ENCODE assay signal across 18 cellular contexts in the genomic region with DNA sequence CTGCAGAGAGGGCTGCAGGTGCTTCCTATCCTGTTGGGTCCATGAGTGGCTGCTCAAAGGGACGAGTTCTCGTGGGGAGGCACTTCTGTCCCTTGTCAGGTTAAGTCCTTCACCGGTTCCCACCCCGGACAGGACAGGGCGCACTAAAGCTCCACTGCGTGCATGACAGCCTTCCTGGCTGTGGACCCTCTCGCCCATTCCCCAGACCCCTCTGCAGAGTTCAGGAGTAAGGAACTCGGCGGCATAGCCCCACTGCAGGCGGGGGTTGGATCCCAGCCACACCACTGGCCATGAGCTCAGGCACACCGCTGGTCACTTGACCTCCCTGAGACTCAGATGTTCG.
DNase-seq lines count a peak whose midpoint lies in the region; ATAC-seq and TF ChIP-seq lines count a peak whose summit lies in the region.
"Had no signal": no experiment of that assay in that cellular context is flagged by ENCODE, and none has a peak within 500 bp of the region (broad histone marks: within the 10 kb centered on the region; RNA-seq: fewer than 3 reads in every experiment).

No MANE protein-coding gene starts in this region.

- H3K9me3 ChIP-seq in left ventricle myocardium inferior (replicated peaks), result peaks cover 16% of the 10 kb centered on the region
- H3K9me3 ChIP-seq in gastroesophageal sphincter, result peaks cover 0 to 17% (median 0%) of the 10 kb centered on the region in 3 donors
- H3K9me3 ChIP-seq in sigmoid colon, result peaks cover 0 to 10% (median 4%) of the 10 kb centered on the region in 4 donors

- H3K27me3 ChIP-seq in left ventricle myocardium inferior (ENCODE audit: low read depth) (no peaks in the 10 kb centered on the region), gastroesophageal sphincter (no peaks in the 10 kb centered on the region), sigmoid colon (no peaks in the 10 kb centered on the region)
- H3K27me3 ChIP-seq: brain microvascular endothelial cell, foreskin keratinocyte had no signal

- WGBS in gastroesophageal sphincter (ENCODE audit: low coverage in 1 of 2), 2 donors, result no CpG with 5 or more reads among the region's 12 CpGs
- 77 to 87% methylated on average over 12 of the region's 12 CpGs for WGBS in sigmoid colon, 2 donors

- H3K36me3 ChIP-seq in left ventricle myocardium inferior (no peaks in the 10 kb centered on the region), gastroesophageal sphincter (no peaks in the 10 kb centered on the region), sigmoid colon (no peaks in the 10 kb centered on the region)
- H3K36me3 ChIP-seq: brain microvascular endothelial cell had no signal

- H3K4me1 Mint-ChIP-seq in T-helper 2 cell treated with Interferon-gamma antibody and Interleukin-4, amounts not matched to agents 5 μg/mL and 100 μg/mL, for 36 hours (ENCODE audit: low read depth), result peaks cover 18% of the 10 kb centered on the region

- TF ChIP-seq EP300 in gastroesophageal sphincter (IDR thresholded peaks at IDR 0.05) (no peak), sigmoid colon (IDR thresholded peaks at IDR 0.05) (no peak)

- H3K4me3 Mint-ChIP-seq in T-helper 2 cell treated with Interferon-gamma antibody and Interleukin-4, amounts not matched to agents 5 μg/mL and 100 μg/mL, for 36 hours, result no peak overlapping the region
- H3K4me3 Mint-ChIP-seq: activated CD8-positive, alpha-beta memory T cell treated with anti-CD3 and anti-CD28 coated beads, Interleukin-2, amount 10 ng/mL, durations not matched to agents 7 days and 5 days; activated naive CD8-positive, alpha-beta T cell treated with anti-CD3 and anti-CD28 coated beads, Interleukin-2, amount 10 ng/mL, durations not matched to agents 7 days and 5 days; activated T-helper 17 cell treated with anti-CD3 and anti-CD28 coated beads, Interleukin-2, amount 50 U/mL, for 72 hours; nephron had no signal

- ATAC-seq in gastroesophageal sphincter (no peak), HG02588 (IDR thresholded peaks at IDR 0.05; ENCODE audit: unreplicated experiment) (no peak)
- ATAC-seq: activated CD8-positive, alpha-beta memory T cell treated with anti-CD3 and anti-CD28 coated beads, Interleukin-2, amount 10 ng/mL, durations not matched to agents 7 days and 5 days; activated T-helper 17 cell treated with anti-CD3 and anti-CD28 coated beads, Interleukin-2, amount 50 U/mL, for 72 hours; foreskin keratinocyte had no signal

- peaks cover 20% of the 10 kb centered on the region for H3K9me3 Mint-ChIP-seq in T-helper 2 cell treated with Interferon-gamma antibody and Interleukin-4, amounts not matched to agents 5 μg/mL and 100 μg/mL, for 36 hours

- H3K4me1 ChIP-seq in left ventricle myocardium inferior (peaks cover 33% of the 10 kb centered on the region), gastroesophageal sphincter (peaks cover 0 to 49% (median 16%) of the 10 kb centered on the region in 3 donors), sigmoid colon (peaks cover 0 to 34% (median 24%) of the 10 kb centered on the region in 4 donors)
- H3K4me1 ChIP-seq: foreskin keratinocyte had no signal

- no peak for TF ChIP-seq POLR2A in gastroesophageal sphincter (IDR thresholded peaks at IDR 0.05)
- no peak for TF ChIP-seq POLR2A in sigmoid colon (IDR thresholded peaks at IDR 0.05)

- TF ChIP-seq CTCF in left ventricle myocardium inferior (IDR thresholded peaks at IDR 0.05; ENCODE audit: borderline replicate concordance) (no peak), gastroesophageal sphincter (IDR thresholded peaks at IDR 0.05) (no peak), sigmoid colon (IDR thresholded peaks at IDR 0.05) (no peak)

- H3K27ac ChIP-seq in left ventricle myocardium inferior (replicated peaks) (peak overlapping the region; percentile 75), gastroesophageal sphincter (peak overlapping the region in 3 of 4 donors; percentile 0 to 56 (median 45)), sigmoid colon (peak overlapping the region in 3 of 4 donors; percentile 2 to 62 (median 46))
- H3K27ac ChIP-seq: brain microvascular endothelial cell, foreskin keratinocyte had no signal

- no peaks in the 10 kb centered on the region for H3K27me3 Mint-ChIP-seq in T-helper 2 cell treated with Interferon-gamma antibody and Interleukin-4, amounts not matched to agents 5 μg/mL and 100 μg/mL, for 36 hours (ENCODE audit: low read depth)
- H3K27me3 Mint-ChIP-seq: activated CD8-positive, alpha-beta memory T cell treated with anti-CD3 and anti-CD28 coated beads, Interleukin-2, amount 10 ng/mL, durations not matched to agents 7 days and 5 days; activated naive CD8-positive, alpha-beta T cell treated with anti-CD3 and anti-CD28 coated beads, Interleukin-2, amount 10 ng/mL, durations not matched to agents 7 days and 5 days; activated T-helper 17 cell treated with anti-CD3 and anti-CD28 coated beads, Interleukin-2, amount 50 U/mL, for 72 hours had no signal

- intact Hi-C loops in left ventricle myocardium inferior (cut with micrococcal nuclease) (no loop called here), cardiac septum (cut with DNase I) (no loop called here), sigmoid colon (cut with DNase I) (loop anchor here (10.0 kb wide), 1 partner anchor 530 kb away; no protein-coding TSS in a partner anchor)

- H3K36me3 Mint-ChIP-seq in T-helper 2 cell treated with Interferon-gamma antibody and Interleukin-4, amounts not matched to agents 5 μg/mL and 100 μg/mL, for 36 hours (ENCODE audit: low read depth), result peaks cover 15% of the 10 kb centered on the region

- DNase-seq in left ventricle myocardium inferior (no peak), cardiac septum (ENCODE audit: low spot score) (no peak), sigmoid colon (no peak), NCI-H226 (no peak), T1000 (lab: John Stamatoyannopoulos, UW) (no peak)
- DNase-seq in T-helper 2 cell treated with Interferon-gamma antibody and Interleukin-4, amounts not matched to agents 5 μg/mL and 100 μg/mL, for 36 hours (ENCODE audit: low spot score), result no peak
- DNase-seq: activated CD4-positive, alpha-beta T cell treated with anti-CD3 and anti-CD28 coated beads for 4 hours; activated CD8-positive, alpha-beta memory T cell treated with anti-CD3 and anti-CD28 coated beads, Interleukin-2, amount 10 ng/mL, durations not matched to agents 7 days and 5 days; activated naive CD8-positive, alpha-beta T cell treated with anti-CD3 and anti-CD28 coated beads, Interleukin-2, amount 10 ng/mL, durations not matched to agents 7 days and 5 days; brain microvascular endothelial cell; foreskin keratinocyte; NCI-H1436 treated with DMSO at 0.1 percent for 48 hours; SHP77 treated with DMSO at 0.1 percent for 48 hours; stimulated activated naive CD4-positive, alpha-beta T cell treated with Interleukin-2 at 50 U/mL for 16 hours had no signal

- no peak overlapping the region for H3K27ac Mint-ChIP-seq in T-helper 2 cell treated with Interferon-gamma antibody and Interleukin-4, amounts not matched to agents 5 μg/mL and 100 μg/mL, for 36 hours
- H3K27ac Mint-ChIP-seq: activated CD8-positive, alpha-beta memory T cell treated with anti-CD3 and anti-CD28 coated beads, Interleukin-2, amount 10 ng/mL, durations not matched to agents 7 days and 5 days; activated naive CD8-positive, alpha-beta T cell treated with anti-CD3 and anti-CD28 coated beads, Interleukin-2, amount 10 ng/mL, durations not matched to agents 7 days and 5 days; activated T-helper 17 cell treated with anti-CD3 and anti-CD28 coated beads, Interleukin-2, amount 50 U/mL, for 72 hours had no signal

- H3K4me3 ChIP-seq in left ventricle myocardium inferior (no peak overlapping the region), gastroesophageal sphincter (no peak overlapping the region), sigmoid colon (no peak overlapping the region)
